Comparison of ENCODE assay signal across 2 cellular contexts in the genomic region with DNA sequence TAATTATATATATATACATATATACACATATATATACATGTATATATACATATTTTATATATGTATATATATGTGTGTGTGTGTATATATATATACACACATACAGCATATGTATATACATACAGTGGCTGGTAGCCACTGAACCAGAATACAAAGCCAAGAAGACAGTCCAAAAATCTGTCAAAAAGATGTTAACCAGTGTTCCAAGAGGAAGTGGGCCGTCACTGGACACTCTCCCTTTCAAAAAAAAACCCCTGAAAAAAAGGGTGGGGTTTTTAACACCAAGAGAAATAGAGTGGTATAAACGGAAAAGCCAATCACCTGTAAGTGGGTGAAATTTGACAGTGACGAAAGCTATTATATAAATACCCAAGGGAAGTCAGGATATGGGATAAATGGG.
A peak's percentile ranks its signal among the peaks of the same experiment; 100 is the strongest.
TF ChIP-seq lines count a peak whose summit lies in the region.

No MANE protein-coding gene starts in this region.

TF ChIP-seq in HCT116, 20 proteins besides CTCF, POLR2A, EP300 and RAD21 (continued from another document):
- TF ChIP-seq REST (IDR thresholded peaks at IDR 0.05; ENCODE audit: low read depth): no peak

TF ChIP-seq in SK-N-SH treated with all-trans-retinoic acid at 6 μM for 48 hours, 23 proteins besides CTCF, POLR2A, EP300 and RAD21 (continued from another document):
- TF ChIP-seq CREB5 (CRISPR knock-in tag; IDR thresholded peaks at IDR 0.05; ENCODE audit: low read depth) (0 out of 2 replicates have a peak, but pooled peaks have one; percentile 22), ZNF565 (CRISPR knock-in tag; conservative IDR thresholded peaks at IDR 0.05; ENCODE audit: low read depth) (no peak), RARB (CRISPR knock-in tag; IDR thresholded peaks at IDR 0.05) (no peak), TCF4 (CRISPR knock-in tag; IDR thresholded peaks at IDR 0.05; ENCODE audit: borderline replicate concordance) (peak; percentile 80), ZNF8 (CRISPR knock-in tag; IDR thresholded peaks at IDR 0.05) (no peak), POU6F1 (CRISPR knock-in tag; IDR thresholded peaks at IDR 0.05; ENCODE audit: borderline replicate concordance, low read depth) (no peak), ARNTL (CRISPR knock-in tag; IDR thresholded peaks at IDR 0.05; ENCODE audit: borderline replicate concordance, low read depth) (no peak), SNAI2 (CRISPR knock-in tag; IDR thresholded peaks at IDR 0.05) (no peak), ZFP3 (CRISPR knock-in tag; IDR thresholded peaks at IDR 0.05) (no peak), CSDC2 (CRISPR knock-in tag; IDR thresholded peaks at IDR 0.05) (no peak)
- TF ChIP-seq, protein P1, sequence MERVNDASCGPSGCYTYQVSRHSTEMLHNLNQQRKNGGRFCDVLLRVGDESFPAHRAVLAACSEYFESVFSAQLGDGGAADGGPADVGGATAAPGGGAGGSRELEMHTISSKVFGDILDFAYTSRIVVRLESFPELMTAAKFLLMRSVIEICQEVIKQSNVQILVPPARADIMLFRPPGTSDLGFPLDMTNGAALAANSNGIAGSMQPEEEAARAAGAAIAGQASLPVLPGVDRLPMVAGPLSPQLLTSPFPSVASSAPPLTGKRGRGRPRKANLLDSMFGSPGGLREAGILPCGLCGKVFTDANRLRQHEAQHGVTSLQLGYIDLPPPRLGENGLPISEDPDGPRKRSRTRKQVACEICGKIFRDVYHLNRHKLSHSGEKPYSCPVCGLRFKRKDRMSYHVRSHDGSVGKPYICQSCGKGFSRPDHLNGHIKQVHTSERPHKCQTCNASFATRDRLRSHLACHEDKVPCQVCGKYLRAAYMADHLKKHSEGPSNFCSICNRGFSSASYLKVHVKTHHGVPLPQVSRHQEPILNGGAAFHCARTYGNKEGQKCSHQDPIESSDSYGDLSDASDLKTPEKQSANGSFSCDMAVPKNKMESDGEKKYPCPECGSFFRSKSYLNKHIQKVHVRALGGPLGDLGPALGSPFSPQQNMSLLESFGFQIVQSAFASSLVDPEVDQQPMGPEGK (CRISPR knock-in tag; IDR thresholded peaks at IDR 0.05; ENCODE audit: borderline replicate concordance): no peak
